ENCODE assay signal across 22 cellular contexts in the genomic region with DNA sequence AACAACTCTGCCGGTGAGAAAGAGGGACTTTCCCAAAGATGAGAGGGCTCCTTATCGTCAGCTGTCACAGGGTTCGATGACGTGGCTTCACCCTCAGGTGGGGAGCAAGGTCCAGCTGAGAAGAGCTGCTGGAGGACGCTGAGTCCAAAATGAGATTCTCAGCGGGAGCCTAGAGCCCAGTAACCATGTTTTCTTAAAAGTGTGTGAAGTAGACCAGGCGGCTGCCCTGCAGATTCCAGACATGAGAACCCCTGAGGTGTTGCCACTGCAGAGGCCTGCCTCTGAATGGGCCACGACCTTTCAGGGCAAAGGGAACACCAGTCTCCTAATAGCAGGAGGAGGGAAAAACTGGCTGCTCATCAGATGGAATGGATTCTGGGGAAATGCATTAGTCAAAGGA.
DNase-seq lines count a peak whose midpoint lies in the region; ATAC-seq and TF ChIP-seq lines count a peak whose summit lies in the region.
"Had no signal": no experiment of that assay in that cellular context is flagged by ENCODE, and none has a peak within 500 bp of the region (broad histone marks: within the 10 kb centered on the region; RNA-seq: fewer than 3 reads in every experiment).

No MANE protein-coding gene starts in this region.

- H3K4me3 ChIP-seq in brain microvascular endothelial cell (ENCODE audit: low read depth, low read length), result no peak overlapping the region
- H3K4me3 ChIP-seq: heart right ventricle, smooth muscle cell had no signal

- no peak for DNase-seq in stimulated activated naive CD8-positive, alpha-beta T cell treated with anti-CD3 and anti-CD28 coated beads, Interleukin-15, amount 100 ng/mL, for 72 hours
- DNase-seq in brain microvascular endothelial cell (peak; percentile 76), type B pancreatic cell (ENCODE audit: extremely low spot score, unreplicated experiment) (no peak), HFFc6 (no peak), NCI-H524 (lab: John Stamatoyannopoulos, UW) (no peak)
- DNase-seq: activated effector memory CD4-positive, alpha-beta T cell treated with Interleukin-2 at 50 U/mL for 16 hours; amniotic stem cell; CD4-positive, CD25-positive, alpha-beta regulatory T cell; DND-41; heart right ventricle; NCI-H1417; NCI-H226; SHP77 treated with DMSO at 0.1 percent for 48 hours; T-helper 17 cell had no signal

- peaks cover 30% of the 10 kb centered on the region for H3K4me1 Mint-ChIP-seq in stimulated activated naive CD8-positive, alpha-beta T cell treated with anti-CD3 and anti-CD28 coated beads, Interleukin-15, Interleukin-2, amounts not matched to agents 100 ng/mL and 50 ng/mL, for 24 hours (ENCODE audit: low read depth)
- H3K4me1 Mint-ChIP-seq in stimulated activated naive CD8-positive, alpha-beta T cell treated with anti-CD3 and anti-CD28 coated beads, Interleukin-15, amount 100 ng/mL, for 72 hours, result peaks cover 7% of the 10 kb centered on the region
- H3K4me1 Mint-ChIP-seq in type B pancreatic cell (ENCODE audit: unreplicated experiment) (peaks cover 54% of the 10 kb centered on the region), HFFc6 (ENCODE audit: low read depth) (peaks cover 91% of the 10 kb centered on the region)

- peaks cover 10% of the 10 kb centered on the region for H3K36me3 Mint-ChIP-seq in stimulated activated naive CD8-positive, alpha-beta T cell treated with anti-CD3 and anti-CD28 coated beads, Interleukin-15, Interleukin-2, amounts not matched to agents 100 ng/mL and 50 ng/mL, for 24 hours (ENCODE audit: low read depth)
- H3K36me3 Mint-ChIP-seq in type B pancreatic cell (no peaks in the 10 kb centered on the region), HFFc6 (ENCODE audit: low read depth) (peaks cover 7% of the 10 kb centered on the region)
- H3K36me3 Mint-ChIP-seq: stimulated activated effector memory CD8-positive, alpha-beta T cell treated with anti-CD3 and anti-CD28 coated beads, Interleukin-12 subunit alpha, Interleukin-12 subunit beta, amount 100 ng/mL, for 72 hours had no signal

- H3K27ac Mint-ChIP-seq in stimulated activated naive CD8-positive, alpha-beta T cell treated with anti-CD3 and anti-CD28 coated beads, Interleukin-15, Interleukin-2, amounts not matched to agents 100 ng/mL and 50 ng/mL, for 24 hours, result peak overlapping the region; percentile 19
- no peak overlapping the region for H3K27ac Mint-ChIP-seq in stimulated activated naive CD8-positive, alpha-beta T cell treated with anti-CD3 and anti-CD28 coated beads, Interleukin-15, amount 100 ng/mL, for 72 hours
- peak overlapping the region; percentile 2 for H3K27ac Mint-ChIP-seq in type B pancreatic cell
- no peak overlapping the region for H3K27ac Mint-ChIP-seq in HFFc6
- H3K27ac Mint-ChIP-seq: dendritic cell treated with granulocyte-macrophage colony-stimulating factor and Interleukin-4, amounts not matched to agents 40 ng/mL and 50 ng/mL, for 4 days; stimulated activated effector memory CD8-positive, alpha-beta T cell treated with anti-CD3 and anti-CD28 coated beads, Interleukin-12 subunit alpha, Interleukin-12 subunit beta, amount 100 ng/mL, for 72 hours; T-helper 17 cell had no signal

- ATAC-seq in stimulated activated naive CD8-positive, alpha-beta T cell treated with anti-CD3 and anti-CD28 coated beads, Interleukin-15, amount 100 ng/mL, for 72 hours, result no peak
- no peak for ATAC-seq in GM18861 (IDR thresholded peaks at IDR 0.05; ENCODE audit: unreplicated experiment)
- ATAC-seq: heart right ventricle; stimulated activated effector memory CD8-positive, alpha-beta T cell treated with anti-CD3 and anti-CD28 coated beads, Interleukin-12 subunit alpha, Interleukin-12 subunit beta, amount 100 ng/mL, for 72 hours; T-helper 17 cell had no signal

- H3K27ac ChIP-seq in brain microvascular endothelial cell, result peak overlapping the region; percentile 97
- peak overlapping the region; percentile 81 for H3K27ac ChIP-seq in layer of hippocampus (ENCODE audit: low read depth, low read length)
- H3K27ac ChIP-seq: heart right ventricle, HL-60, parathyroid adenoma had no signal

- TF ChIP-seq CTCF in brain microvascular endothelial cell (IDR thresholded peaks at IDR 0.05; ENCODE audit: low read depth, low read length, missing control alignments) (no peak), type B pancreatic cell (conservative IDR thresholded peaks at IDR 0.05) (no peak), HFFc6 (IDR thresholded peaks at IDR 0.05) (no peak)

- H3K27me3 ChIP-seq in brain microvascular endothelial cell (replicated peaks), result no peaks in the 10 kb centered on the region
- H3K27me3 ChIP-seq in layer of hippocampus (ENCODE audit: control insufficient read depth, insufficient read depth, low read length), result no peaks in the 10 kb centered on the region
- H3K27me3 ChIP-seq: heart right ventricle had no signal

- H3K9me3 Mint-ChIP-seq in stimulated activated naive CD8-positive, alpha-beta T cell treated with anti-CD3 and anti-CD28 coated beads, Interleukin-15, Interleukin-2, amounts not matched to agents 100 ng/mL and 50 ng/mL, for 24 hours, result no peaks in the 10 kb centered on the region
- H3K9me3 Mint-ChIP-seq in stimulated activated naive CD8-positive, alpha-beta T cell treated with anti-CD3 and anti-CD28 coated beads, Interleukin-15, amount 100 ng/mL, for 72 hours, result no peaks in the 10 kb centered on the region
- H3K9me3 Mint-ChIP-seq in type B pancreatic cell (no peaks in the 10 kb centered on the region), HFFc6 (no peaks in the 10 kb centered on the region)
- H3K9me3 Mint-ChIP-seq: CD4-positive, CD25-positive, alpha-beta regulatory T cell; dendritic cell treated with granulocyte-macrophage colony-stimulating factor and Interleukin-4, amounts not matched to agents 40 ng/mL and 50 ng/mL, for 4 days; stimulated activated effector memory CD8-positive, alpha-beta T cell treated with anti-CD3 and anti-CD28 coated beads, Interleukin-12 subunit alpha, Interleukin-12 subunit beta, amount 100 ng/mL, for 72 hours had no signal

- H3K4me3 Mint-ChIP-seq in stimulated activated naive CD8-positive, alpha-beta T cell treated with anti-CD3 and anti-CD28 coated beads, Interleukin-15, Interleukin-2, amounts not matched to agents 100 ng/mL and 50 ng/mL, for 24 hours, result no peak overlapping the region
- H3K4me3 Mint-ChIP-seq in stimulated activated naive CD8-positive, alpha-beta T cell treated with anti-CD3 and anti-CD28 coated beads, Interleukin-15, amount 100 ng/mL, for 72 hours, result no peak overlapping the region
- H3K4me3 Mint-ChIP-seq in type B pancreatic cell (no peak overlapping the region), HFFc6 (no peak overlapping the region)
- H3K4me3 Mint-ChIP-seq: CD4-positive, CD25-positive, alpha-beta regulatory T cell; dendritic cell treated with granulocyte-macrophage colony-stimulating factor and Interleukin-4, amounts not matched to agents 40 ng/mL and 50 ng/mL, for 4 days; stimulated activated effector memory CD8-positive, alpha-beta T cell treated with anti-CD3 and anti-CD28 coated beads, Interleukin-12 subunit alpha, Interleukin-12 subunit beta, amount 100 ng/mL, for 72 hours; T-helper 17 cell had no signal

- in situ Hi-C loops in brain microvascular endothelial cell (cut with HindIII; ENCODE audit: low pct_ligation_motif_present, low sequenced_read_pairs), result no loop called here

- H3K36me3 ChIP-seq in brain microvascular endothelial cell (replicated peaks), result no peaks in the 10 kb centered on the region
- H3K36me3 ChIP-seq: heart right ventricle had no signal

- no peaks in the 10 kb centered on the region for H3K27me3 Mint-ChIP-seq in stimulated activated naive CD8-positive, alpha-beta T cell treated with anti-CD3 and anti-CD28 coated beads, Interleukin-15, Interleukin-2, amounts not matched to agents 100 ng/mL and 50 ng/mL, for 24 hours
- no peaks in the 10 kb centered on the region for H3K27me3 Mint-ChIP-seq in stimulated activated naive CD8-positive, alpha-beta T cell treated with anti-CD3 and anti-CD28 coated beads, Interleukin-15, amount 100 ng/mL, for 72 hours
- H3K27me3 Mint-ChIP-seq in type B pancreatic cell (peaks cover under 1% of the 10 kb centered on the region), HFFc6 (ENCODE audit: insufficient read depth) (no peaks in the 10 kb centered on the region)
- H3K27me3 Mint-ChIP-seq: CD4-positive, CD25-positive, alpha-beta regulatory T cell; dendritic cell treated with granulocyte-macrophage colony-stimulating factor and Interleukin-4, amounts not matched to agents 40 ng/mL and 50 ng/mL, for 4 days; T-helper 17 cell had no signal

Comparison
In these comparisons a context has a peak if more than half of its experiments do, and no peak if none do; other contexts are left out.
1. H3K27ac Mint-ChIP-seq: peak in stimulated activated naive CD8-positive, alpha-beta T cell treated with anti-CD3 and anti-CD28 coated beads, Interleukin-15, Interleukin-2, amounts not matched to agents 100 ng/mL and 50 ng/mL, for 24 hours (single experiment) and type B pancreatic cell (single experiment); none in stimulated activated naive CD8-positive, alpha-beta T cell treated with anti-CD3 and anti-CD28 coated beads, Interleukin-15, amount 100 ng/mL, for 72 hours (0 of 2) and HFFc6 (single experiment).